32 cellular contexts compared by ENCODE assay signal in genomic region chr14:36951380-36951911, GRCh38.
"Had no signal": no experiment of that assay in that cellular context is flagged by ENCODE, and none has a peak within 500 bp of the region (broad histone marks: within the 10 kb centered on the region; RNA-seq: fewer than 3 reads in every experiment).

No MANE protein-coding gene starts in this region.

- H3K27ac Mint-ChIP-seq: naive thymus-derived CD4-positive, alpha-beta T cell; natural killer cell; nephron; progenitor cell of endocrine pancreas; stimulated activated memory B cell treated with anti-CD40 and anti-IgM and Interleukin-4, amounts not matched to agents 10 μg/mL and 1 μg/mL and 100 μg/mL, for 72 hours; stimulated activated naive CD8-positive, alpha-beta T cell treated with anti-CD3 and anti-CD28 coated beads, Interleukin-15, amount 100 ng/mL, for 72 hours; type B pancreatic cell had no signal

- H3K36me3 ChIP-seq: neutrophil, ovary, spleen, suprapubic skin, tibial artery, transverse colon, upper lobe of right lung, uterus had no signal

- H3K9me3 ChIP-seq: neutrophil, ovary, psoas muscle, spleen, suprapubic skin, testis, tibial artery, transverse colon, upper lobe of right lung, uterus had no signal

- DNase-seq: naive thymus-derived CD4-positive, alpha-beta T cell; natural killer cell; nucleus accumbens; ovary; posterior cingulate gyrus; psoas muscle; right cardiac atrium; spleen; stimulated activated CD4-positive, alpha-beta T cell treated with anti-CD3 and anti-CD28 coated beads, Interleukin-12 subunit alpha, Interleukin-12 subunit beta, amount 100 ng/mL, for 4 hours; stimulated activated CD4-positive, alpha-beta T cell treated with anti-CD3 and anti-CD28 coated beads, Interleukin-1b, Interleukin-23, amount 100 ng/mL, for 48 hours; stimulated activated CD4-positive, alpha-beta T cell treated with anti-CD3 and anti-CD28 coated beads, Interleukin-4, amount 100 ng/mL, for 1 hour; stimulated activated CD4-positive, alpha-beta T cell treated with anti-CD3 and anti-CD28 coated beads, Interleukin-4, amount 100 ng/mL, for 4 hours; stimulated activated CD8-positive, alpha-beta memory T cell treated with anti-CD3 and anti-CD28 coated beads, Interleukin-4, amount 100 ng/mL, for 48 hours; stimulated activated naive CD4-positive, alpha-beta T cell; stimulated activated naive CD8-positive, alpha-beta T cell treated with anti-CD3 and anti-CD28 coated beads, Interleukin-15, amount 100 ng/mL, for 72 hours; stimulated activated naive CD8-positive, alpha-beta T cell treated with anti-CD3 and anti-CD28 coated beads, Interleukin-15, Interleukin-2, amounts not matched to agents 100 U/mL and 50 U/mL, for 24 hours; substantia nigra; testis; tibial artery; transverse colon; upper lobe of right lung; uterus had no signal

- H3K4me1 ChIP-seq: parathyroid adenoma, psoas muscle, spleen, suprapubic skin, testis, tibial artery, transverse colon, upper lobe of right lung, uterus had no signal

- H3K4me1 Mint-ChIP-seq: naive thymus-derived CD4-positive, alpha-beta T cell; natural killer cell; nephron; stimulated activated memory B cell treated with anti-CD40 and anti-IgM and Interleukin-4, amounts not matched to agents 10 μg/mL and 1 μg/mL and 100 μg/mL, for 72 hours; stimulated activated naive CD8-positive, alpha-beta T cell treated with anti-CD3 and anti-CD28 coated beads, Interleukin-15, amount 100 ng/mL, for 72 hours had no signal

- H3K4me3 ChIP-seq: ovary, psoas muscle, skin epidermis, smooth muscle cell, spleen, suprapubic skin, testis, tibial artery, transverse colon, upper lobe of right lung, uterus had no signal

- H3K27me3 ChIP-seq: neutrophil, ovary, suprapubic skin, testis, tibial artery, transverse colon, upper lobe of right lung had no signal

- H3K79me2 ChIP-seq: parathyroid adenoma had no signal

- ATAC-seq: naive thymus-derived CD4-positive, alpha-beta T cell; natural killer cell; psoas muscle; right cardiac atrium; sciatic nerve; stimulated activated memory B cell treated with anti-CD40 and anti-IgM and Interleukin-4, amounts not matched to agents 10 μg/mL and 1 μg/mL and 100 μg/mL, for 72 hours; stimulated activated naive CD8-positive, alpha-beta T cell treated with anti-CD3 and anti-CD28 coated beads, Interleukin-15, amount 100 ng/mL, for 72 hours; stimulated activated naive CD8-positive, alpha-beta T cell treated with anti-CD3 and anti-CD28 coated beads, Interleukin-15, Interleukin-2, amounts not matched to agents 100 U/mL and 50 U/mL, for 24 hours; upper lobe of right lung had no signal

- H2AFZ ChIP-seq: parathyroid adenoma had no signal

- H3K4me2 ChIP-seq: smooth muscle cell had no signal

- H3K36me3 Mint-ChIP-seq: naive thymus-derived CD4-positive, alpha-beta T cell; natural killer cell; stimulated activated memory B cell treated with anti-CD40 and anti-IgM and Interleukin-4, amounts not matched to agents 10 μg/mL and 1 μg/mL and 100 μg/mL, for 72 hours; type B pancreatic cell had no signal

- H3K27me3 Mint-ChIP-seq: stimulated activated memory B cell treated with anti-CD40 and anti-IgM and Interleukin-4, amounts not matched to agents 10 μg/mL and 1 μg/mL and 100 μg/mL, for 72 hours; stimulated activated naive CD8-positive, alpha-beta T cell treated with anti-CD3 and anti-CD28 coated beads, Interleukin-15, amount 100 ng/mL, for 72 hours had no signal

- H3K9me3 Mint-ChIP-seq: nephron; stimulated activated naive CD8-positive, alpha-beta T cell treated with anti-CD3 and anti-CD28 coated beads, Interleukin-15, amount 100 ng/mL, for 72 hours; type B pancreatic cell had no signal

- H3K9ac ChIP-seq: parathyroid adenoma had no signal

- H3K4me3 Mint-ChIP-seq: naive thymus-derived CD4-positive, alpha-beta T cell; natural killer cell; nephron; stimulated activated memory B cell treated with anti-CD40 and anti-IgM and Interleukin-4, amounts not matched to agents 10 μg/mL and 1 μg/mL and 100 μg/mL, for 72 hours; stimulated activated naive CD8-positive, alpha-beta T cell treated with anti-CD3 and anti-CD28 coated beads, Interleukin-15, amount 100 ng/mL, for 72 hours; type B pancreatic cell had no signal

- H3K27ac ChIP-seq: neutrophil, ovary, parathyroid adenoma, psoas muscle, skin epidermis, spleen, suprapubic skin, testis, tibial artery, transverse colon, upper lobe of right lung, uterus had no signal
